ENCODE assay signal across 16 cellular contexts in genomic region chr7:96188623-96188991, GRCh38.
DNase-seq lines count a peak whose midpoint lies in the region; ATAC-seq and TF ChIP-seq lines count a peak whose summit lies in the region.
"Had no signal": no experiment of that assay in that cellular context is flagged by ENCODE, and none has a peak within 500 bp of the region (broad histone marks: within the 10 kb centered on the region; RNA-seq: fewer than 3 reads in every experiment).

No MANE protein-coding gene starts in this region.

- TF ChIP-seq POLR2A in vagina (IDR thresholded peaks at IDR 0.05): no peak

- peaks cover 6% of the 10 kb centered on the region for H3K4me1 ChIP-seq in left ventricle myocardium inferior
- H3K4me1 ChIP-seq in right cardiac atrium (ENCODE audit: control insufficient read depth, insufficient read depth, low read length): no peaks in the 10 kb centered on the region
- H3K4me1 ChIP-seq in fibroblast of lung (ENCODE audit: control insufficient read depth, extremely low read depth, insufficient read depth, low read length): peaks cover 2% of the 10 kb centered on the region
- peaks cover 15% of the 10 kb centered on the region for H3K4me1 ChIP-seq in vagina
- H3K4me1 ChIP-seq: upper lobe of left lung had no signal

- no peaks in the 10 kb centered on the region for H3K27me3 Mint-ChIP-seq in nephron progenitor cell (ENCODE audit: low read depth, poor library complexity)
- H3K27me3 Mint-ChIP-seq: activated CD4-positive, alpha-beta memory T cell treated with anti-CD3 and anti-CD28 coated beads for 36 hours had no signal

- intact Hi-C loops in left ventricle myocardium inferior (cut with micrococcal nuclease): no loop called here
- intact Hi-C loops in right cardiac atrium (cut with DNase I): no loop called here
- intact Hi-C loops in vagina (cut with DNase I): no loop called here

- H3K27ac Mint-ChIP-seq in nephron progenitor cell: peak overlapping the region; percentile 95
- H3K27ac Mint-ChIP-seq: activated CD4-positive, alpha-beta memory T cell treated with anti-CD3 and anti-CD28 coated beads for 36 hours; CD14-positive monocyte had no signal

- H3K79me2 ChIP-seq in fibroblast of lung (ENCODE audit: control insufficient read depth, insufficient read depth, low read length): no peaks in the 10 kb centered on the region

- ATAC-seq in right cardiac atrium (no peak), HG03097 (IDR thresholded peaks at IDR 0.05; ENCODE audit: low FRiP score, unreplicated experiment) (no peak)

- peak overlapping the region; percentile 41 for H2AFZ ChIP-seq in fibroblast of lung (ENCODE audit: low read length)

- WGBS in right cardiac atrium: 61% methylated on average over 8 of the region's 8 CpGs

- TF ChIP-seq CTCF in left ventricle myocardium inferior (IDR thresholded peaks at IDR 0.05; ENCODE audit: borderline replicate concordance) (no peak), fibroblast of lung (conservative IDR thresholded peaks at IDR 0.05 in 1 of 2, IDR thresholded peaks at IDR 0.05 in 1 of 2; ENCODE audit: low read depth in 1 of 2, low read length in 2 of 2) (no peak), nephron progenitor cell (IDR thresholded peaks at IDR 0.05) (no peak), vagina (IDR thresholded peaks at IDR 0.05) (no peak)

- H3K27me3 ChIP-seq in left ventricle myocardium inferior (ENCODE audit: low read depth) (no peaks in the 10 kb centered on the region), right cardiac atrium (ENCODE audit: control insufficient read depth, insufficient read depth) (no peaks in the 10 kb centered on the region), fibroblast of lung (ENCODE audit: control insufficient read depth, insufficient read depth, low read length) (no peaks in the 10 kb centered on the region), vagina (no peaks in the 10 kb centered on the region)
- H3K27me3 ChIP-seq: upper lobe of left lung had no signal

- H3K36me3 ChIP-seq in left ventricle myocardium inferior (peaks cover 80% of the 10 kb centered on the region), fibroblast of lung (ENCODE audit: control insufficient read depth, insufficient read depth, low read length) (peaks cover 1% of the 10 kb centered on the region), vagina (peaks cover 0 to 20% of the 10 kb centered on the region in 2 donors)

- H3K4me3 ChIP-seq in left ventricle myocardium inferior: no peak overlapping the region
- no peak overlapping the region for H3K4me3 ChIP-seq in right cardiac atrium (ENCODE audit: low read length)
- peak overlapping the region in 3 of 4 experiments; percentile 11 to 20 (median 17) for H3K4me3 ChIP-seq in fibroblast of lung (replicated peaks in 1 of 4; ENCODE audit: control extremely low read depth in 1 of 4, insufficient read depth in 1 of 4, low read depth in 3 of 4, low read length in 4 of 4)
- H3K4me3 ChIP-seq in vagina: peak overlapping the region; percentile 9 to 24
- H3K4me3 ChIP-seq: upper lobe of left lung had no signal

- H3K4me2 ChIP-seq in fibroblast of lung (ENCODE audit: extremely low read depth, insufficient read depth, low read length): peak overlapping the region; percentile 75

- H3K36me3 Mint-ChIP-seq in nephron progenitor cell (ENCODE audit: low read depth): peaks cover 67% of the 10 kb centered on the region

- H3K9me3 ChIP-seq in left ventricle myocardium inferior (replicated peaks) (no peaks in the 10 kb centered on the region), right cardiac atrium (ENCODE audit: control insufficient read depth, low read length) (no peaks in the 10 kb centered on the region), fibroblast of lung (ENCODE audit: control insufficient read depth, insufficient read depth, low read depth, low read length) (no peaks in the 10 kb centered on the region), vagina (no peaks in the 10 kb centered on the region)
- H3K9me3 ChIP-seq: upper lobe of left lung had no signal

- H3K4me1 Mint-ChIP-seq in nephron progenitor cell: peaks cover 32% of the 10 kb centered on the region

- H3K4me3 Mint-ChIP-seq in nephron progenitor cell: no peak overlapping the region
- H3K4me3 Mint-ChIP-seq: activated CD4-positive, alpha-beta memory T cell treated with anti-CD3 and anti-CD28 coated beads for 36 hours; CD14-positive monocyte had no signal

- H3K9me3 Mint-ChIP-seq in nephron progenitor cell: no peaks in the 10 kb centered on the region
- H3K9me3 Mint-ChIP-seq: activated CD4-positive, alpha-beta memory T cell treated with anti-CD3 and anti-CD28 coated beads for 36 hours; CD14-positive monocyte had no signal

- no peaks in the 10 kb centered on the region for H4K20me1 ChIP-seq in fibroblast of lung (ENCODE audit: control insufficient read depth, extremely low read depth, insufficient read depth, low read length)

- no peak for DNase-seq in left ventricle myocardium inferior
- no peak for DNase-seq in right cardiac atrium
- peak; percentile 14 to 43 for DNase-seq in fibroblast of lung (ENCODE audit: low read depth in 2 of 2)
- no peak for DNase-seq in nephron progenitor cell
- DNase-seq in vagina (ENCODE audit: extremely low spot score in 2 of 2): no peak
- no peak for DNase-seq in GM19238 (ENCODE audit: insufficient read length, low spot score)
- no peak for DNase-seq in GOT3 (lab: John Stamatoyannopoulos, UW)
- DNase-seq: 8988T; activated CD4-positive, alpha-beta memory T cell treated with anti-CD3 and anti-CD28 coated beads for 36 hours; NCI-H2107; NCI-H526 treated with DMSO at 0.1 percent for 48 hours; stimulated activated CD4-positive, alpha-beta T cell treated with anti-CD3 and anti-CD28 coated beads, Interleukin-4, amount 100 ng/mL, for 24 hours; stimulated activated CD8-positive, alpha-beta memory T cell treated with anti-CD3 and anti-CD28 coated beads, Interleukin-4, amount 100 ng/mL, for 48 hours; upper lobe of left lung had no signal

- no peak overlapping the region for H3K9ac ChIP-seq in fibroblast of lung (ENCODE audit: insufficient read depth, low read length)

- H3K27ac ChIP-seq in left ventricle myocardium inferior (replicated peaks): peak overlapping the region; percentile 13
- no peak overlapping the region for H3K27ac ChIP-seq in right cardiac atrium (ENCODE audit: low read length)
- no peak overlapping the region for H3K27ac ChIP-seq in fibroblast of lung (ENCODE audit: insufficient read depth, low read length)
- peak overlapping the region; percentile 25 for H3K27ac ChIP-seq in vagina
- H3K27ac ChIP-seq: upper lobe of left lung had no signal

Comparison
In these comparisons a context has a peak if more than half of its experiments do, and no peak if none do; other contexts are left out.
1. H3K27ac ChIP-seq: peak in left ventricle myocardium inferior (single experiment) and vagina (single experiment); none in right cardiac atrium (single experiment) and fibroblast of lung (single experiment).
2. DNase-seq: peak in fibroblast of lung (2 of 2); none in left ventricle myocardium inferior (single experiment), right cardiac atrium (0 of 3), nephron progenitor cell (single experiment), vagina (0 of 2), GM19238 (single experiment) and GOT3 (single experiment).
3. H3K4me3 ChIP-seq: peak in fibroblast of lung (3 of 4) and vagina (2 of 2); none in left ventricle myocardium inferior (single experiment) and right cardiac atrium (single experiment).